In genomic region chr19:47610546-47610894, GRCh38 we compare ENCODE assay signal across 2 cellular contexts.
TF ChIP-seq lines count a peak whose summit lies in the region.

No MANE protein-coding gene starts in this region.

TF ChIP-seq in SK-N-SH, 30 proteins besides CTCF, POLR2A, EP300 and RAD21 (continued from another document):
- TF ChIP-seq JUND (IDR thresholded peaks at IDR 0.05) (no peak), FOSL2 (IDR thresholded peaks at IDR 0.05; ENCODE audit: borderline replicate concordance, low read depth) (no peak), FOXM1 (IDR thresholded peaks at IDR 0.05; ENCODE audit: low read depth) (no peak), CHD2 (IDR thresholded peaks at IDR 0.05; ENCODE audit: low read length, partially characterized antibody) (no peak)

TF ChIP-seq in SK-N-SH treated with all-trans-retinoic acid at 6 μM for 48 hours, 23 proteins besides CTCF, POLR2A, EP300 and RAD21 (continued from another document):
- no peak for TF ChIP-seq ESRRG (CRISPR knock-in tag; IDR thresholded peaks at IDR 0.05)
- no peak for TF ChIP-seq ZFP3 (CRISPR knock-in tag; IDR thresholded peaks at IDR 0.05)
- TF ChIP-seq SNAI2 (CRISPR knock-in tag; IDR thresholded peaks at IDR 0.05): no peak
